In the genomic region with DNA sequence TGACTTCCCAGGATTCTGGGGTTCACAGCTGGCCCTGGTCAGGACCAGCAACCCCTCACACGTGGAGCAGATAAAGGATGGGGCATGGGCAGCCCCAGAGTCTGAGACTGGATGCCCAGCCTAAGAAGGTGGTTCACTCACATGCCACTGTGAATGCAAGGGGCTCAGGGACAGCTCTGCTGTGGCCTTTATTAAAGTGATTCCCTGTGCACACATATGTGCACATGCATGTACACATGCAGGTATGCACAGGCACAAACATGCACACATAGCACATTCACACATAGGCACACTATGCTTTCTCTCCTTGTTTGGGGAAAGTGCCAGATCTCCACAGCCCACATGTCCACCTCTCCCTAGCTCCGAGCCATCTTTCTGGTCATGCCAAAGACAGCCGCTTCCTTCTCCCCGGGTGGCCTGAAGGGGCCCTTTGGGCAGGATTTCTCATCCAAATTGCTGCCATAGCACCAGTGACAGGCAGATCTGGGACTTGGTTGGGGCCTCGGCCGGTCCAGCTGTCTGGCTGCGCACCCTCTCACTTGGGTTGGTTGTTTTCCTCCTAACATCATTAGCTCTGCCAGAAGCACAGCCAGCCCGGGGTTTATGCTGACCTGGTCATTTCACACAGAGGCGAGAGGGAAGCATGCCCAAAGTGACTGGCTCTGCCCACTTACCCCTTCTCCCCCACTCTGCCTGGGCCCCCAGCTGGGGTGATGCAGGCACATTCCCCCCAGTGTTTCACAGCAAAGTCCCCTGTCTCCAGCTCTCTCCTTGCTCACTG, we compare ENCODE assay signal across 3 cellular contexts.
A peak's percentile ranks its signal among the peaks of the same experiment; 100 is the strongest.
TF ChIP-seq lines count a peak whose summit lies in the region.

No MANE protein-coding gene starts in this region.

TF ChIP-seq in HEK293, 187 proteins besides CTCF, POLR2A, EP300 and RAD21:
- TF ChIP-seq, protein P1, sequence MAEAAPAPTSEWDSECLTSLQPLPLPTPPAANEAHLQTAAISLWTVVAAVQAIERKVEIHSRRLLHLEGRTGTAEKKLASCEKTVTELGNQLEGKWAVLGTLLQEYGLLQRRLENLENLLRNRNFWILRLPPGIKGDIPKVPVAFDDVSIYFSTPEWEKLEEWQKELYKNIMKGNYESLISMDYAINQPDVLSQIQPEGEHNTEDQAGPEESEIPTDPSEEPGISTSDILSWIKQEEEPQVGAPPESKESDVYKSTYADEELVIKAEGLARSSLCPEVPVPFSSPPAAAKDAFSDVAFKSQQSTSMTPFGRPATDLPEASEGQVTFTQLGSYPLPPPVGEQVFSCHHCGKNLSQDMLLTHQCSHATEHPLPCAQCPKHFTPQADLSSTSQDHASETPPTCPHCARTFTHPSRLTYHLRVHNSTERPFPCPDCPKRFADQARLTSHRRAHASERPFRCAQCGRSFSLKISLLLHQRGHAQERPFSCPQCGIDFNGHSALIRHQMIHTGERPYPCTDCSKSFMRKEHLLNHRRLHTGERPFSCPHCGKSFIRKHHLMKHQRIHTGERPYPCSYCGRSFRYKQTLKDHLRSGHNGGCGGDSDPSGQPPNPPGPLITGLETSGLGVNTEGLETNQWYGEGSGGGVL (tag by site-specific recombination; IDR thresholded peaks at IDR 0.05) = no peak
- TF ChIP-seq, protein P2, sequence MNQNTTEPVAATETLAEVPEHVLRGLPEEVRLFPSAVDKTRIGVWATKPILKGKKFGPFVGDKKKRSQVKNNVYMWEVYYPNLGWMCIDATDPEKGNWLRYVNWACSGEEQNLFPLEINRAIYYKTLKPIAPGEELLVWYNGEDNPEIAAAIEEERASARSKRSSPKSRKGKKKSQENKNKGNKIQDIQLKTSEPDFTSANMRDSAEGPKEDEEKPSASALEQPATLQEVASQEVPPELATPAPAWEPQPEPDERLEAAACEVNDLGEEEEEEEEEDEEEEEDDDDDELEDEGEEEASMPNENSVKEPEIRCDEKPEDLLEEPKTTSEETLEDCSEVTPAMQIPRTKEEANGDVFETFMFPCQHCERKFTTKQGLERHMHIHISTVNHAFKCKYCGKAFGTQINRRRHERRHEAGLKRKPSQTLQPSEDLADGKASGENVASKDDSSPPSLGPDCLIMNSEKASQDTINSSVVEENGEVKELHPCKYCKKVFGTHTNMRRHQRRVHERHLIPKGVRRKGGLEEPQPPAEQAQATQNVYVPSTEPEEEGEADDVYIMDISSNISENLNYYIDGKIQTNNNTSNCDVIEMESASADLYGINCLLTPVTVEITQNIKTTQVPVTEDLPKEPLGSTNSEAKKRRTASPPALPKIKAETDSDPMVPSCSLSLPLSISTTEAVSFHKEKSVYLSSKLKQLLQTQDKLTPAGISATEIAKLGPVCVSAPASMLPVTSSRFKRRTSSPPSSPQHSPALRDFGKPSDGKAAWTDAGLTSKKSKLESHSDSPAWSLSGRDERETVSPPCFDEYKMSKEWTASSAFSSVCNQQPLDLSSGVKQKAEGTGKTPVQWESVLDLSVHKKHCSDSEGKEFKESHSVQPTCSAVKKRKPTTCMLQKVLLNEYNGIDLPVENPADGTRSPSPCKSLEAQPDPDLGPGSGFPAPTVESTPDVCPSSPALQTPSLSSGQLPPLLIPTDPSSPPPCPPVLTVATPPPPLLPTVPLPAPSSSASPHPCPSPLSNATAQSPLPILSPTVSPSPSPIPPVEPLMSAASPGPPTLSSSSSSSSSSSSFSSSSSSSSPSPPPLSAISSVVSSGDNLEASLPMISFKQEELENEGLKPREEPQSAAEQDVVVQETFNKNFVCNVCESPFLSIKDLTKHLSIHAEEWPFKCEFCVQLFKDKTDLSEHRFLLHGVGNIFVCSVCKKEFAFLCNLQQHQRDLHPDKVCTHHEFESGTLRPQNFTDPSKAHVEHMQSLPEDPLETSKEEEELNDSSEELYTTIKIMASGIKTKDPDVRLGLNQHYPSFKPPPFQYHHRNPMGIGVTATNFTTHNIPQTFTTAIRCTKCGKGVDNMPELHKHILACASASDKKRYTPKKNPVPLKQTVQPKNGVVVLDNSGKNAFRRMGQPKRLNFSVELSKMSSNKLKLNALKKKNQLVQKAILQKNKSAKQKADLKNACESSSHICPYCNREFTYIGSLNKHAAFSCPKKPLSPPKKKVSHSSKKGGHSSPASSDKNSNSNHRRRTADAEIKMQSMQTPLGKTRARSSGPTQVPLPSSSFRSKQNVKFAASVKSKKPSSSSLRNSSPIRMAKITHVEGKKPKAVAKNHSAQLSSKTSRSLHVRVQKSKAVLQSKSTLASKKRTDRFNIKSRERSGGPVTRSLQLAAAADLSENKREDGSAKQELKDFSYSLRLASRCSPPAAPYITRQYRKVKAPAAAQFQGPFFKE (tag by site-specific recombination; IDR thresholded peaks at IDR 0.05; ENCODE audit: borderline replicate concordance) = no peak
- no peak for TF ChIP-seq ZNF544 (tag by site-specific recombination; IDR thresholded peaks at IDR 0.05)
- TF ChIP-seq ZNF223 (tag by site-specific recombination; IDR thresholded peaks at IDR 0.05) = peak; percentile 66
- TF ChIP-seq ZNF664 (tag by site-specific recombination; IDR thresholded peaks at IDR 0.05) = no peak
- no peak for TF ChIP-seq ZNF24 (tag by site-specific recombination; IDR thresholded peaks at IDR 0.05)
- no peak for TF ChIP-seq ZNF248 (tag by site-specific recombination; IDR thresholded peaks at IDR 0.05)

TF ChIP-seq in WTC11, 78 proteins besides CTCF, POLR2A, EP300 and RAD21 (continues in another document):
- TF ChIP-seq ELF4 (CRISPR knock-in tag; IDR thresholded peaks at IDR 0.05; ENCODE audit: low read depth) (no peak), ZNF138 (CRISPR knock-in tag; conservative IDR thresholded peaks at IDR 0.05) (no peak), GRHL2 (CRISPR knock-in tag; IDR thresholded peaks at IDR 0.05; ENCODE audit: insufficient replicate concordance, severe bottlenecking) (no peak), CREB1 (CRISPR knock-in tag; IDR thresholded peaks at IDR 0.05) (no peak), NR1H2 (CRISPR knock-in tag; IDR thresholded peaks at IDR 0.05) (no peak), TP53 (CRISPR knock-in tag; IDR thresholded peaks at IDR 0.05) (no peak)
- TF ChIP-seq, protein P3, sequence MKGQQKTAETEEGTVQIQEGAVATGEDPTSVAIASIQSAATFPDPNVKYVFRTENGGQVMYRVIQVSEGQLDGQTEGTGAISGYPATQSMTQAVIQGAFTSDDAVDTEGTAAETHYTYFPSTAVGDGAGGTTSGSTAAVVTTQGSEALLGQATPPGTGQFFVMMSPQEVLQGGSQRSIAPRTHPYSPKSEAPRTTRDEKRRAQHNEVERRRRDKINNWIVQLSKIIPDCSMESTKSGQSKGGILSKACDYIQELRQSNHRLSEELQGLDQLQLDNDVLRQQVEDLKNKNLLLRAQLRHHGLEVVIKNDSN (CRISPR knock-in tag; IDR thresholded peaks at IDR 0.05) = no peak
- TF ChIP-seq, protein P4, sequence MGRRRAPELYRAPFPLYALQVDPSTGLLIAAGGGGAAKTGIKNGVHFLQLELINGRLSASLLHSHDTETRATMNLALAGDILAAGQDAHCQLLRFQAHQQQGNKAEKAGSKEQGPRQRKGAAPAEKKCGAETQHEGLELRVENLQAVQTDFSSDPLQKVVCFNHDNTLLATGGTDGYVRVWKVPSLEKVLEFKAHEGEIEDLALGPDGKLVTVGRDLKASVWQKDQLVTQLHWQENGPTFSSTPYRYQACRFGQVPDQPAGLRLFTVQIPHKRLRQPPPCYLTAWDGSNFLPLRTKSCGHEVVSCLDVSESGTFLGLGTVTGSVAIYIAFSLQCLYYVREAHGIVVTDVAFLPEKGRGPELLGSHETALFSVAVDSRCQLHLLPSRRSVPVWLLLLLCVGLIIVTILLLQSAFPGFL (CRISPR knock-in tag; IDR thresholded peaks at IDR 0.05; ENCODE audit: borderline replicate concordance) = no peak
- TF ChIP-seq, protein P5, sequence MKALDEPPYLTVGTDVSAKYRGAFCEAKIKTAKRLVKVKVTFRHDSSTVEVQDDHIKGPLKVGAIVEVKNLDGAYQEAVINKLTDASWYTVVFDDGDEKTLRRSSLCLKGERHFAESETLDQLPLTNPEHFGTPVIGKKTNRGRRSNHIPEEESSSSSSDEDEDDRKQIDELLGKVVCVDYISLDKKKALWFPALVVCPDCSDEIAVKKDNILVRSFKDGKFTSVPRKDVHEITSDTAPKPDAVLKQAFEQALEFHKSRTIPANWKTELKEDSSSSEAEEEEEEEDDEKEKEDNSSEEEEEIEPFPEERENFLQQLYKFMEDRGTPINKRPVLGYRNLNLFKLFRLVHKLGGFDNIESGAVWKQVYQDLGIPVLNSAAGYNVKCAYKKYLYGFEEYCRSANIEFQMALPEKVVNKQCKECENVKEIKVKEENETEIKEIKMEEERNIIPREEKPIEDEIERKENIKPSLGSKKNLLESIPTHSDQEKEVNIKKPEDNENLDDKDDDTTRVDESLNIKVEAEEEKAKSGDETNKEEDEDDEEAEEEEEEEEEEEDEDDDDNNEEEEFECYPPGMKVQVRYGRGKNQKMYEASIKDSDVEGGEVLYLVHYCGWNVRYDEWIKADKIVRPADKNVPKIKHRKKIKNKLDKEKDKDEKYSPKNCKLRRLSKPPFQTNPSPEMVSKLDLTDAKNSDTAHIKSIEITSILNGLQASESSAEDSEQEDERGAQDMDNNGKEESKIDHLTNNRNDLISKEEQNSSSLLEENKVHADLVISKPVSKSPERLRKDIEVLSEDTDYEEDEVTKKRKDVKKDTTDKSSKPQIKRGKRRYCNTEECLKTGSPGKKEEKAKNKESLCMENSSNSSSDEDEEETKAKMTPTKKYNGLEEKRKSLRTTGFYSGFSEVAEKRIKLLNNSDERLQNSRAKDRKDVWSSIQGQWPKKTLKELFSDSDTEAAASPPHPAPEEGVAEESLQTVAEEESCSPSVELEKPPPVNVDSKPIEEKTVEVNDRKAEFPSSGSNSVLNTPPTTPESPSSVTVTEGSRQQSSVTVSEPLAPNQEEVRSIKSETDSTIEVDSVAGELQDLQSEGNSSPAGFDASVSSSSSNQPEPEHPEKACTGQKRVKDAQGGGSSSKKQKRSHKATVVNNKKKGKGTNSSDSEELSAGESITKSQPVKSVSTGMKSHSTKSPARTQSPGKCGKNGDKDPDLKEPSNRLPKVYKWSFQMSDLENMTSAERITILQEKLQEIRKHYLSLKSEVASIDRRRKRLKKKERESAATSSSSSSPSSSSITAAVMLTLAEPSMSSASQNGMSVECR (CRISPR knock-in tag; IDR thresholded peaks at IDR 0.05; ENCODE audit: borderline replicate concordance) = no peak

TF ChIP-seq in HepG2, 621 proteins besides CTCF, POLR2A, EP300 and RAD21:
- TF ChIP-seq, protein P6, sequence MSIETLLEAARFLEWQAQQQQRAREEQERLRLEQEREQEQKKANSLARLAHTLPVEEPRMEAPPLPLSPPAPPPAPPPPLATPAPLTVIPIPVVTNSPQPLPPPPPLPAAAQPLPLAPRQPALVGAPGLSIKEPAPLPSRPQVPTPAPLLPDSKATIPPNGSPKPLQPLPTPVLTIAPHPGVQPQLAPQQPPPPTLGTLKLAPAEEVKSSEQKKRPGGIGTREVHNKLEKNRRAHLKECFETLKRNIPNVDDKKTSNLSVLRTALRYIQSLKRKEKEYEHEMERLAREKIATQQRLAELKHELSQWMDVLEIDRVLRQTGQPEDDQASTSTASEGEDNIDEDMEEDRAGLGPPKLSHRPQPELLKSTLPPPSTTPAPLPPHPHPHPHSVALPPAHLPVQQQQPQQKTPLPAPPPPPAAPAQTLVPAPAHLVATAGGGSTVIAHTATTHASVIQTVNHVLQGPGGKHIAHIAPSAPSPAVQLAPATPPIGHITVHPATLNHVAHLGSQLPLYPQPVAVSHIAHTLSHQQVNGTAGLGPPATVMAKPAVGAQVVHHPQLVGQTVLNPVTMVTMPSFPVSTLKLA (IDR thresholded peaks at IDR 0.05) = no peak
- TF ChIP-seq MAFF (IDR thresholded peaks at IDR 0.05; ENCODE audit: low read depth, low read length) (peak; percentile 29; the same call in 1 of the 2 replicates), ZFP1 (CRISPR knock-in tag; IDR thresholded peaks at IDR 0.05) (no peak), NR3C1 (CRISPR knock-in tag; IDR thresholded peaks at IDR 0.05) (no peak), MAFK (conservative IDR thresholded peaks at IDR 0.05 in 1 of 2, IDR thresholded peaks at IDR 0.05 in 1 of 2; ENCODE audit: low read length in 2 of 2) (peak; percentile 73), TARDBP (CRISPR knock-in tag; IDR thresholded peaks at IDR 0.05) (no peak), ZNF558 (CRISPR knock-in tag; IDR thresholded peaks at IDR 0.05; ENCODE audit: borderline replicate concordance) (no peak)
- TF ChIP-seq, protein P7, sequence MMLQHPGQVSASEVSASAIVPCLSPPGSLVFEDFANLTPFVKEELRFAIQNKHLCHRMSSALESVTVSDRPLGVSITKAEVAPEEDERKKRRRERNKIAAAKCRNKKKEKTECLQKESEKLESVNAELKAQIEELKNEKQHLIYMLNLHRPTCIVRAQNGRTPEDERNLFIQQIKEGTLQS (CRISPR knock-in tag; IDR thresholded peaks at IDR 0.05) = no peak
- TF ChIP-seq, protein P8, sequence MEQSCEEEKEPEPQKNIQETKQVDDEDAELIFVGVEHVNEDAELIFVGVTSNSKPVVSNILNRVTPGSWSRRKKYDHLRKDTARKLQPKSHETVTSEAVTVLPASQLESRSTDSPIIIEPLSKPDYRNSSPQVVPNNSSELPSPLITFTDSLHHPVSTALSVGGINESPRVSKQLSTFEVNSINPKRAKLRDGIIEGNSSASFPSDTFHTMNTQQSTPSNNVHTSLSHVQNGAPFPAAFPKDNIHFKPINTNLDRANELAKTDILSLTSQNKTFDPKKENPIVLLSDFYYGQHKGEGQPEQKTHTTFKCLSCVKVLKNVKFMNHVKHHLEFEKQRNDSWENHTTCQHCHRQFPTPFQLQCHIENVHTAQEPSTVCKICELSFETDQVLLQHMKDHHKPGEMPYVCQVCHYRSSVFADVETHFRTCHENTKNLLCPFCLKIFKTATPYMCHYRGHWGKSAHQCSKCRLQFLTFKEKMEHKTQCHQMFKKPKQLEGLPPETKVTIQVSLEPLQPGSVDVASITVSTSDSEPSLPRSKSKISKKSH (CRISPR knock-in tag; IDR thresholded peaks at IDR 0.05; ENCODE audit: borderline replicate concordance) = no peak
